1 cellular context compared by ENCODE assay signal in the genomic region with DNA sequence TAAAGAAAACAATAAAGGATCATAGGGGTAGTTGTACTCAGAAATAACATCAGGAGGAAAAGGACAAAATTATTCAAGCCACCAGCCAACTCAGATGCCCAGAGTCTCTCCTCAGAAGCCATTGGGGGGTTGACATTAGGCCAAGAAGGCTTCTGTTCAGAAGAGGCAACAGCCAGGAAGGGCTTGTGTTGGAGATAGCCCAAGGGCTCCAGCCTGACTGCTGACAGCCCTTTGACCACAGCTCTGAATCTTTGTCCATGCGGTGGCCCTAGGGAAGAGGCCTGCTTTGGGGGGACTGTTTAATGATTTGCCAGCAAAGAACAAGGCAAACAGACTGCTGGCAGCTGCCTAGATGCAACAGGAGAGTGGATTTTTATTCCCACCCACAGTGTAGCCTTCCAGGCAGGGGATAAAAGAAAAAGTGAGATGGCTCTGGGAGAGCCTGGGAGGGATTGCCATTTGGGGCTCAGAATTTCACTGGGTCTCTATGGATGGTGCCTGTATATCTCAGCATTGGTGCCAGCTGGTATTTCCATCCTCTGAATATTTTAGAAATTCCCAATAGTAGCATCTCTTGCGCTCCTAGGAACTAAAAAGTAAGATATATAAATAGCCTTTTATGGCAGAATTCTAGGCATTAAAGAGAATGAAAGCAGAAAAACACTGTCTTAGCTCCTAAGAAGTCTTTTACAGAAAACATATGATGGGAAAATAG.
A peak's percentile ranks its signal among the peaks of the same experiment; 100 is the strongest.
TF ChIP-seq lines count a peak whose summit lies in the region.

No MANE protein-coding gene starts in this region.

TF ChIP-seq in HepG2, 621 proteins besides CTCF, POLR2A, EP300 and RAD21 (continued from another document and continues in another):
- TF ChIP-seq, protein P1, sequence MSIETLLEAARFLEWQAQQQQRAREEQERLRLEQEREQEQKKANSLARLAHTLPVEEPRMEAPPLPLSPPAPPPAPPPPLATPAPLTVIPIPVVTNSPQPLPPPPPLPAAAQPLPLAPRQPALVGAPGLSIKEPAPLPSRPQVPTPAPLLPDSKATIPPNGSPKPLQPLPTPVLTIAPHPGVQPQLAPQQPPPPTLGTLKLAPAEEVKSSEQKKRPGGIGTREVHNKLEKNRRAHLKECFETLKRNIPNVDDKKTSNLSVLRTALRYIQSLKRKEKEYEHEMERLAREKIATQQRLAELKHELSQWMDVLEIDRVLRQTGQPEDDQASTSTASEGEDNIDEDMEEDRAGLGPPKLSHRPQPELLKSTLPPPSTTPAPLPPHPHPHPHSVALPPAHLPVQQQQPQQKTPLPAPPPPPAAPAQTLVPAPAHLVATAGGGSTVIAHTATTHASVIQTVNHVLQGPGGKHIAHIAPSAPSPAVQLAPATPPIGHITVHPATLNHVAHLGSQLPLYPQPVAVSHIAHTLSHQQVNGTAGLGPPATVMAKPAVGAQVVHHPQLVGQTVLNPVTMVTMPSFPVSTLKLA (IDR thresholded peaks at IDR 0.05) = peak; percentile 64
- peak; percentile 70; the same call in 1 of the 2 replicates for TF ChIP-seq YEATS2 (CRISPR knock-in tag; IDR thresholded peaks at IDR 0.05; ENCODE audit: borderline replicate concordance)
- TF ChIP-seq, protein P2, sequence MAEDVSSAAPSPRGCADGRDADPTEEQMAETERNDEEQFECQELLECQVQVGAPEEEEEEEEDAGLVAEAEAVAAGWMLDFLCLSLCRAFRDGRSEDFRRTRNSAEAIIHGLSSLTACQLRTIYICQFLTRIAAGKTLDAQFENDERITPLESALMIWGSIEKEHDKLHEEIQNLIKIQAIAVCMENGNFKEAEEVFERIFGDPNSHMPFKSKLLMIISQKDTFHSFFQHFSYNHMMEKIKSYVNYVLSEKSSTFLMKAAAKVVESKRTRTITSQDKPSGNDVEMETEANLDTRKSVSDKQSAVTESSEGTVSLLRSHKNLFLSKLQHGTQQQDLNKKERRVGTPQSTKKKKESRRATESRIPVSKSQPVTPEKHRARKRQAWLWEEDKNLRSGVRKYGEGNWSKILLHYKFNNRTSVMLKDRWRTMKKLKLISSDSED (CRISPR knock-in tag; IDR thresholded peaks at IDR 0.05) = no peak
- TF ChIP-seq CENPT (CRISPR knock-in tag; IDR thresholded peaks at IDR 0.05; ENCODE audit: low read depth) = no peak
- TF ChIP-seq MYC (CRISPR knock-in tag; IDR thresholded peaks at IDR 0.05; ENCODE audit: borderline replicate concordance) = peak; percentile 95
- no peak for TF ChIP-seq WIZ (CRISPR knock-in tag; IDR thresholded peaks at IDR 0.05)
- no peak for TF ChIP-seq NCOA5 (CRISPR knock-in tag; IDR thresholded peaks at IDR 0.05)
- TF ChIP-seq TRIM24 (CRISPR knock-in tag; IDR thresholded peaks at IDR 0.05) = no peak
- peak; percentile 94 for TF ChIP-seq SOX5 (CRISPR knock-in tag; IDR thresholded peaks at IDR 0.05; ENCODE audit: borderline replicate concordance)
- TF ChIP-seq, protein P3, sequence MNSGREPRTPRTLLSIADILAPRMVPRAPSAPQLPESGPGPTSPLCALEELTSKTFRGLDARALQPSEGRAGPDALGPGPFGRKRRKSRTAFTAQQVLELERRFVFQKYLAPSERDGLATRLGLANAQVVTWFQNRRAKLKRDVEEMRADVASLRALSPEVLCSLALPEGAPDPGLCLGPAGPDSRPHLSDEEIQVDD (CRISPR knock-in tag; IDR thresholded peaks at IDR 0.05; ENCODE audit: borderline replicate concordance) = no peak
- TF ChIP-seq, protein P4, sequence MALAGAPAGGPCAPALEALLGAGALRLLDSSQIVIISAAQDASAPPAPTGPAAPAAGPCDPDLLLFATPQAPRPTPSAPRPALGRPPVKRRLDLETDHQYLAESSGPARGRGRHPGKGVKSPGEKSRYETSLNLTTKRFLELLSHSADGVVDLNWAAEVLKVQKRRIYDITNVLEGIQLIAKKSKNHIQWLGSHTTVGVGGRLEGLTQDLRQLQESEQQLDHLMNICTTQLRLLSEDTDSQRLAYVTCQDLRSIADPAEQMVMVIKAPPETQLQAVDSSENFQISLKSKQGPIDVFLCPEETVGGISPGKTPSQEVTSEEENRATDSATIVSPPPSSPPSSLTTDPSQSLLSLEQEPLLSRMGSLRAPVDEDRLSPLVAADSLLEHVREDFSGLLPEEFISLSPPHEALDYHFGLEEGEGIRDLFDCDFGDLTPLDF (CRISPR knock-in tag; IDR thresholded peaks at IDR 0.05) = peak; percentile 42; the same call in 1 of the 2 replicates
- TF ChIP-seq ZNF883 (CRISPR knock-in tag; IDR thresholded peaks at IDR 0.05; ENCODE audit: not compliant biosample characterization) = no peak
- TF ChIP-seq ZNF446 (CRISPR knock-in tag; IDR thresholded peaks at IDR 0.05) = no peak
- TF ChIP-seq TARDBP (CRISPR knock-in tag; IDR thresholded peaks at IDR 0.05) = peak; percentile 97
- peak; percentile 88 for TF ChIP-seq PPARG (CRISPR knock-in tag; conservative IDR thresholded peaks at IDR 0.05)
- TF ChIP-seq IKZF4 (CRISPR knock-in tag; IDR thresholded peaks at IDR 0.05; ENCODE audit: borderline replicate concordance, low read depth, not compliant biosample characterization) = no peak
- TF ChIP-seq ZNF530 (CRISPR knock-in tag; IDR thresholded peaks at IDR 0.05; ENCODE audit: low read depth) = no peak
- TF ChIP-seq ZFP36L1 (CRISPR knock-in tag; IDR thresholded peaks at IDR 0.05) = peak; percentile 83; the same call in 1 of the 2 replicates
- no peak for TF ChIP-seq JUNB (CRISPR knock-in tag; IDR thresholded peaks at IDR 0.05; ENCODE audit: borderline replicate concordance)
- 0 out of 2 replicates have a peak, but pooled peaks have one; percentile 46 for TF ChIP-seq HHEX (CRISPR knock-in tag; IDR thresholded peaks at IDR 0.05)
- TF ChIP-seq, protein P5, sequence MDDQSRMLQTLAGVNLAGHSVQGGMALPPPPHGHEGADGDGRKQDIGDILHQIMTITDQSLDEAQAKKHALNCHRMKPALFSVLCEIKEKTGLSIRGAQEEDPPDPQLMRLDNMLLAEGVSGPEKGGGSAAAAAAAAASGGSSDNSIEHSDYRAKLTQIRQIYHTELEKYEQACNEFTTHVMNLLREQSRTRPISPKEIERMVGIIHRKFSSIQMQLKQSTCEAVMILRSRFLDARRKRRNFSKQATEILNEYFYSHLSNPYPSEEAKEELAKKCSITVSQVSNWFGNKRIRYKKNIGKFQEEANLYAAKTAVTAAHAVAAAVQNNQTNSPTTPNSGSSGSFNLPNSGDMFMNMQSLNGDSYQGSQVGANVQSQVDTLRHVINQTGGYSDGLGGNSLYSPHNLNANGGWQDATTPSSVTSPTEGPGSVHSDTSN (CRISPR knock-in tag; IDR thresholded peaks at IDR 0.05; ENCODE audit: borderline replicate concordance) = no peak
- TF ChIP-seq, protein P6, sequence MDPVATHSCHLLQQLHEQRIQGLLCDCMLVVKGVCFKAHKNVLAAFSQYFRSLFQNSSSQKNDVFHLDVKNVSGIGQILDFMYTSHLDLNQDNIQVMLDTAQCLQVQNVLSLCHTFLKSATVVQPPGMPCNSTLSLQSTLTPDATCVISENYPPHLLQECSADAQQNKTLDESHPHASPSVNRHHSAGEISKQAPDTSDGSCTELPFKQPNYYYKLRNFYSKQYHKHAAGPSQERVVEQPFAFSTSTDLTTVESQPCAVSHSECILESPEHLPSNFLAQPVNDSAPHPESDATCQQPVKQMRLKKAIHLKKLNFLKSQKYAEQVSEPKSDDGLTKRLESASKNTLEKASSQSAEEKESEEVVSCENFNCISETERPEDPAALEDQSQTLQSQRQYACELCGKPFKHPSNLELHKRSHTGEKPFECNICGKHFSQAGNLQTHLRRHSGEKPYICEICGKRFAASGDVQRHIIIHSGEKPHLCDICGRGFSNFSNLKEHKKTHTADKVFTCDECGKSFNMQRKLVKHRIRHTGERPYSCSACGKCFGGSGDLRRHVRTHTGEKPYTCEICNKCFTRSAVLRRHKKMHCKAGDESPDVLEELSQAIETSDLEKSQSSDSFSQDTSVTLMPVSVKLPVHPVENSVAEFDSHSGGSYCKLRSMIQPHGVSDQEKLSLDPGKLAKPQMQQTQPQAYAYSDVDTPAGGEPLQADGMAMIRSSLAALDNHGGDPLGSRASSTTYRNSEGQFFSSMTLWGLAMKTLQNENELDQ (CRISPR knock-in tag; IDR thresholded peaks at IDR 0.05; ENCODE audit: borderline replicate concordance) = no peak; the same call in 1 of the 2 replicates
- no peak for TF ChIP-seq RNF2 (conservative IDR thresholded peaks at IDR 0.05; ENCODE audit: low read depth)
- no peak for TF ChIP-seq ZFP41 (CRISPR knock-in tag; IDR thresholded peaks at IDR 0.05; ENCODE audit: borderline replicate concordance)
- no peak for TF ChIP-seq CC2D1A (CRISPR knock-in tag; IDR thresholded peaks at IDR 0.05)
- no peak for TF ChIP-seq ATF7 (IDR thresholded peaks at IDR 0.05)
- peak; percentile 25; the same call in 1 of the 2 replicates for TF ChIP-seq ATF7 (CRISPR knock-in tag; IDR thresholded peaks at IDR 0.05)
- TF ChIP-seq ZNF781 (CRISPR knock-in tag; IDR thresholded peaks at IDR 0.05; ENCODE audit: borderline replicate concordance, not compliant biosample characterization) = no peak
- TF ChIP-seq NBN (conservative IDR thresholded peaks at IDR 0.05) = no peak
- TF ChIP-seq, protein P7, sequence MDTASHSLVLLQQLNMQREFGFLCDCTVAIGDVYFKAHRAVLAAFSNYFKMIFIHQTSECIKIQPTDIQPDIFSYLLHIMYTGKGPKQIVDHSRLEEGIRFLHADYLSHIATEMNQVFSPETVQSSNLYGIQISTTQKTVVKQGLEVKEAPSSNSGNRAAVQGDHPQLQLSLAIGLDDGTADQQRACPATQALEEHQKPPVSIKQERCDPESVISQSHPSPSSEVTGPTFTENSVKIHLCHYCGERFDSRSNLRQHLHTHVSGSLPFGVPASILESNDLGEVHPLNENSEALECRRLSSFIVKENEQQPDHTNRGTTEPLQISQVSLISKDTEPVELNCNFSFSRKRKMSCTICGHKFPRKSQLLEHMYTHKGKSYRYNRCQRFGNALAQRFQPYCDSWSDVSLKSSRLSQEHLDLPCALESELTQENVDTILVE (CRISPR knock-in tag; IDR thresholded peaks at IDR 0.05) = peak; percentile 84; the same call in 1 of the 2 replicates
- no peak for TF ChIP-seq RELA (CRISPR knock-in tag; IDR thresholded peaks at IDR 0.05)
- no peak for TF ChIP-seq DNMT1 (CRISPR knock-in tag; IDR thresholded peaks at IDR 0.05)
- TF ChIP-seq BORCS8-MEF2B (CRISPR knock-in tag; IDR thresholded peaks at IDR 0.05) = peak; percentile 88; the same call in 1 of the 2 replicates
- no peak for TF ChIP-seq ZNF333 (CRISPR knock-in tag; IDR thresholded peaks at IDR 0.05; ENCODE audit: borderline replicate concordance)
- TF ChIP-seq, protein P8, sequence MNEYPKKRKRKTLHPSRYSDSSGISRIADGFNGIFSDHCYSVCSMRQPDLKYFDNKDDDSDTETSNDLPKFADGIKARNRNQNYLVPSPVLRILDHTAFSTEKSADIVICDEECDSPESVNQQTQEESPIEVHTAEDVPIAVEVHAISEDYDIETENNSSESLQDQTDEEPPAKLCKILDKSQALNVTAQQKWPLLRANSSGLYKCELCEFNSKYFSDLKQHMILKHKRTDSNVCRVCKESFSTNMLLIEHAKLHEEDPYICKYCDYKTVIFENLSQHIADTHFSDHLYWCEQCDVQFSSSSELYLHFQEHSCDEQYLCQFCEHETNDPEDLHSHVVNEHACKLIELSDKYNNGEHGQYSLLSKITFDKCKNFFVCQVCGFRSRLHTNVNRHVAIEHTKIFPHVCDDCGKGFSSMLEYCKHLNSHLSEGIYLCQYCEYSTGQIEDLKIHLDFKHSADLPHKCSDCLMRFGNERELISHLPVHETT (CRISPR knock-in tag; conservative IDR thresholded peaks at IDR 0.05) = no peak
- peak; percentile 47 for TF ChIP-seq HNRNPH1 (optimal IDR thresholded peaks at IDR 0.05; ENCODE audit: low read depth, low read length)
- TF ChIP-seq ZKSCAN5 (CRISPR knock-in tag; IDR thresholded peaks at IDR 0.05) = no peak
- no peak for TF ChIP-seq IRX3 (CRISPR knock-in tag; IDR thresholded peaks at IDR 0.05; ENCODE audit: borderline replicate concordance, low read depth)
- TF ChIP-seq ZNF253 (CRISPR knock-in tag; IDR thresholded peaks at IDR 0.05; ENCODE audit: borderline replicate concordance) = no peak
- peak; percentile 89 for TF ChIP-seq ZNF441 (CRISPR knock-in tag; IDR thresholded peaks at IDR 0.05; ENCODE audit: borderline replicate concordance)
- TF ChIP-seq IRF2 (CRISPR knock-in tag; IDR thresholded peaks at IDR 0.05) = peak; percentile 97
- no peak for TF ChIP-seq SKI (IDR thresholded peaks at IDR 0.05; ENCODE audit: partially characterized antibody)
- TF ChIP-seq, protein P9, sequence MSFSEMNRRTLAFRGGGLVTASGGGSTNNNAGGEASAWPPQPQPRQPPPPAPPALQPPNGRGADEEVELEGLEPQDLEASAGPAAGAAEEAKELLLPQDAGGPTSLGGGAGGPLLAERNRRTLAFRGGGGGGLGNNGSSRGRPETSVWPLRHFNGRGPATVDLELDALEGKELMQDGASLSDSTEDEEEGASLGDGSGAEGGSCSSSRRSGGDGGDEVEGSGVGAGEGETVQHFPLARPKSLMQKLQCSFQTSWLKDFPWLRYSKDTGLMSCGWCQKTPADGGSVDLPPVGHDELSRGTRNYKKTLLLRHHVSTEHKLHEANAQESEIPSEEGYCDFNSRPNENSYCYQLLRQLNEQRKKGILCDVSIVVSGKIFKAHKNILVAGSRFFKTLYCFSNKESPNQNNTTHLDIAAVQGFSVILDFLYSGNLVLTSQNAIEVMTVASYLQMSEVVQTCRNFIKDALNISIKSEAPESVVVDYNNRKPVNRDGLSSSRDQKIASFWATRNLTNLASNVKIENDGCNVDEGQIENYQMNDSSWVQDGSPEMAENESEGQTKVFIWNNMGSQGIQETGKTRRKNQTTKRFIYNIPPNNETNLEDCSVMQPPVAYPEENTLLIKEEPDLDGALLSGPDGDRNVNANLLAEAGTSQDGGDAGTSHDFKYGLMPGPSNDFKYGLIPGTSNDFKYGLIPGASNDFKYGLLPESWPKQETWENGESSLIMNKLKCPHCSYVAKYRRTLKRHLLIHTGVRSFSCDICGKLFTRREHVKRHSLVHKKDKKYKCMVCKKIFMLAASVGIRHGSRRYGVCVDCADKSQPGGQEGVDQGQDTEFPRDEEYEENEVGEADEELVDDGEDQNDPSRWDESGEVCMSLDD (CRISPR knock-in tag; IDR thresholded peaks at IDR 0.05; ENCODE audit: borderline replicate concordance) = peak; percentile 92
- no peak for TF ChIP-seq ZNF572 (CRISPR knock-in tag; IDR thresholded peaks at IDR 0.05)
- TF ChIP-seq FOXP1 (IDR thresholded peaks at IDR 0.05) = no peak
- TF ChIP-seq FOXP1 (CRISPR knock-in tag; IDR thresholded peaks at IDR 0.05) = peak; percentile 79
- TF ChIP-seq KDM5A (IDR thresholded peaks at IDR 0.05; ENCODE audit: borderline replicate concordance, low read length) = no peak; the same call in 1 of the 2 replicates
- no peak for TF ChIP-seq U2AF1 (optimal IDR thresholded peaks at IDR 0.05; ENCODE audit: low read depth, low read length)
- TF ChIP-seq, protein P10, sequence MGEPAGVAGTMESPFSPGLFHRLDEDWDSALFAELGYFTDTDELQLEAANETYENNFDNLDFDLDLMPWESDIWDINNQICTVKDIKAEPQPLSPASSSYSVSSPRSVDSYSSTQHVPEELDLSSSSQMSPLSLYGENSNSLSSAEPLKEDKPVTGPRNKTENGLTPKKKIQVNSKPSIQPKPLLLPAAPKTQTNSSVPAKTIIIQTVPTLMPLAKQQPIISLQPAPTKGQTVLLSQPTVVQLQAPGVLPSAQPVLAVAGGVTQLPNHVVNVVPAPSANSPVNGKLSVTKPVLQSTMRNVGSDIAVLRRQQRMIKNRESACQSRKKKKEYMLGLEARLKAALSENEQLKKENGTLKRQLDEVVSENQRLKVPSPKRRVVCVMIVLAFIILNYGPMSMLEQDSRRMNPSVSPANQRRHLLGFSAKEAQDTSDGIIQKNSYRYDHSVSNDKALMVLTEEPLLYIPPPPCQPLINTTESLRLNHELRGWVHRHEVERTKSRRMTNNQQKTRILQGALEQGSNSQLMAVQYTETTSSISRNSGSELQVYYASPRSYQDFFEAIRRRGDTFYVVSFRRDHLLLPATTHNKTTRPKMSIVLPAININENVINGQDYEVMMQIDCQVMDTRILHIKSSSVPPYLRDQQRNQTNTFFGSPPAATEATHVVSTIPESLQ (CRISPR knock-in tag; conservative IDR thresholded peaks at IDR 0.05) = no peak; the same call in 1 of the 2 replicates
- no peak for TF ChIP-seq CAMTA2 (CRISPR knock-in tag; IDR thresholded peaks at IDR 0.05; ENCODE audit: borderline replicate concordance)
